Comparison of ENCODE assay signal across 8 cellular contexts in the genomic region with DNA sequence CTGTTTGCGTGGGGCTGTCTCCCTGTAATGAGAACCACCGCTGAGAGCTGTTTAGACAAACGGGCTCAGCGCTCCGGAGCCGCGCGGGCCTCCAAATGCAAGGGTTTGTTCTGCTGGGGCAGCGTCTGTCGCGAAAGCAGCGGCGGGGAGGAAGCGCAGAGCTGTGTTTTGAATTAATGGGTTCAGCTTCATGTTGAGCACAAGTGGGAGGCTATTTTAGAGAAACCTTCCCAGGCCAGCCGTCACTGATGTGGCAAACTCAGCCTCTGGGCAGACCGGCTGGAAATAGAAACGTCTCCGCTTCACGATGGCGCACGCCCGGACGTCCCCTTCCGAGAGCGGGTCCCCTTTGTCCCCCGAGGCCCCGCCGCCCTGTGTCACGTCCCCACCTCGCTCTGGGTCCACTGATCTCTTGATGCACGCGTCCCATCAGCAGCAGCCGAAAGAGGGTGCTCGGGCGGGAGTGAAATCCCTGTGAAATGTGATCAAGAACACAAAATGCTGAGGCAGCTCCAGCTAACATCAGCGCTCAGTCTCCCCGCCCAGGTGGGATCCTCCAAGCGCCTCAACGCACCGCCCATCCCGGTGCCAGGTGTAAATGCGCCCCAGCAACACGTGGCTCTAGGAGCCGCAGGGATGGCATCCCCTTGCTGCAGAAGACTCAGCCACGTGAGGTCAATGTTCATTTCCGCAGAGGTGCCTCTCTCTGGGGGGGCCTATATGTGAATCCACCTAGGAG. TPM values are rescaled to one million over a fixed set of nuclear protein-coding genes. Genes with fewer than 3 reads are reported as not detected.
DNase-seq lines count a peak whose midpoint lies in the region; ATAC-seq, FAIRE-seq and TF ChIP-seq lines count a peak whose summit lies in the region.

No MANE protein-coding gene starts in this region.

- WGBS in H1 (ENCODE audit: extremely low coverage in 1 of 2, insufficient coverage in 1 of 2, insufficient read length in 1 of 2, insufficient replicate concordance in 2 of 2, low coverage in 1 of 2, low lambda C conversion rate in 2 of 2, missing lambda C conversion rate in 1 of 2), 2 experiments: 2% methylated on average over 46 of the region's 46 CpGs; no CpG with 5 or more reads in 1 of the 2 experiments
- WGBS in testis, 2 donors: 1% methylated on average over 41 to 46 of the region's 46 CpGs

- peak overlapping the region; percentile 83 for H3K4ac ChIP-seq in H1 (replicated peaks; ENCODE audit: insufficient read length, low read depth, low read length)

- POLR2A ChIA-PET in H1 (lab: Charles Lee; ENCODE audit: partially characterized antibody): interaction anchor here (0.5 to 1.6 kb wide), 5 partner anchors 9 to 269 kb away, joined by 3 to 5 read pairs (median 3); no protein-coding TSS in a partner anchor

- H3K56ac ChIP-seq in H1 (replicated peaks; ENCODE audit: insufficient read length, low read depth, low read length): no peak overlapping the region

- H3K36me3 ChIP-seq in H1 (ENCODE audit: control insufficient read depth in 2 of 4, insufficient read depth in 4 of 4, low read length in 3 of 4) (no peaks in the 10 kb centered on the region), testis (ENCODE audit: low read depth, missing control alignments) (no peaks in the 10 kb centered on the region)

- FAIRE-seq in H1 (lab: Jason Lieb, UNC): no peak

- TF ChIP-seq CTCF in H1 (IDR thresholded peaks at IDR 0.05; ENCODE audit: control extremely low read depth in 1 of 3, insufficient read depth in 1 of 3, low read depth in 1 of 3, low read length in 3 of 3) (no peak), testis (IDR thresholded peaks at IDR 0.05) (no peak)

- no peak overlapping the region for H3K27ac ChIP-seq in H1 (ENCODE audit: low read depth, low read length)
- no peak overlapping the region for H3K27ac ChIP-seq in testis

- H3K9ac ChIP-seq in H1 (replicated peaks in 1 of 4; ENCODE audit: extremely low read depth in 1 of 4, low read depth in 3 of 4, low read length in 3 of 4): peak overlapping the region in 2 of 4 experiments; percentile 45 to 46; a peak in 4 of 7 replicates

- CTCF ChIA-PET in H1 (lab: Charles Lee; ENCODE audit: partially characterized antibody): interaction anchor here (1.0 to 1.6 kb wide), 6 partner anchors 58 to 269 kb away, joined by 3 to 5 read pairs (median 3); no protein-coding TSS in a partner anchor

- TF ChIP-seq EP300 in H1 (IDR thresholded peaks at IDR 0.05; ENCODE audit: borderline replicate concordance in 1 of 2, low read depth in 2 of 2, low read length in 2 of 2): no peak

- peak overlapping the region; percentile 5 for H4K91ac ChIP-seq in H1 (replicated peaks; ENCODE audit: insufficient read length, low read length)

- ATAC-seq in HG03135 (IDR thresholded peaks at IDR 0.05; ENCODE audit: unreplicated experiment) (no peak), GM21619 (IDR thresholded peaks at IDR 0.05; ENCODE audit: unreplicated experiment) (no peak)

- peak overlapping the region; percentile 75; the same call in 1 of the 2 replicates for H2BK12ac ChIP-seq in H1 (ENCODE audit: low read depth, low read length)

- intact Hi-C loops in testis (cut with DNase I; ENCODE audit: low total_unique reads): no loop called here

- no peaks in the 10 kb centered on the region for H4K20me1 ChIP-seq in H1 (replicated peaks in 1 of 2; ENCODE audit: control insufficient read depth in 1 of 2, insufficient read depth in 2 of 2, low read length in 2 of 2)

- no peak; a peak in 1 of 4 replicates for TF ChIP-seq RAD21 in H1 (IDR thresholded peaks at IDR 0.05 in 1 of 2, conservative IDR thresholded peaks at IDR 0.05 in 1 of 2; ENCODE audit: low read depth in 2 of 2, low read length in 2 of 2)

- H4K5ac ChIP-seq in H1 (ENCODE audit: insufficient read length, low read depth, low read length): no peak overlapping the region

- no peak overlapping the region for H2BK5ac ChIP-seq in H1 (ENCODE audit: low read depth, low read length)

- H3K9me3 ChIP-seq in H1 (ENCODE audit: insufficient read depth in 2 of 2, low read depth in 1 of 2, low read length in 1 of 2): no peaks in the 10 kb centered on the region
- no peaks in the 10 kb centered on the region for H3K9me3 ChIP-seq in testis

- H2BK15ac ChIP-seq in H1 (ENCODE audit: low read length): no peak overlapping the region

- DNase-seq in EH (ENCODE audit: low read depth) (peak; percentile 61), NCI-H345 (lab: John Stamatoyannopoulos, UW) (peak; percentile 67), H1 (ENCODE audit: low read depth in 1 of 2, low spot score in 2 of 2) (peak; percentile 36 to 82), medulla oblongata (ENCODE audit: extremely low spot score) (peak; percentile 47), testis (peak; percentile 58), SHP77 treated with DMSO at 0.1 percent for 48 hours (lab: John Stamatoyannopoulos, UW) (no peak)

- peak overlapping the region; percentile 72 to 91 for H3K4me2 ChIP-seq in H1 (ENCODE audit: insufficient read depth in 1 of 2, low read depth in 2 of 2, low read length in 2 of 2)

- no peak overlapping the region for H2BK20ac ChIP-seq in H1 (ENCODE audit: low read length)

- no peak overlapping the region for H2AK5ac ChIP-seq in H1 (ENCODE audit: low read depth, low read length)

- peak overlapping the region; percentile 44 for H2BK120ac ChIP-seq in H1 (replicated peaks; ENCODE audit: low read depth, low read length)

- peaks cover 6% of the 10 kb centered on the region; the same call in 1 of the 2 replicates for H3K23me2 ChIP-seq in H1 (ENCODE audit: low read depth, low read length)

- H3K4me1 ChIP-seq in H1 (replicated peaks in 1 of 4; ENCODE audit: control insufficient read depth in 3 of 4, insufficient read depth in 4 of 4, low read length in 3 of 4): peaks cover 0 to 7% (median 4%) of the 10 kb centered on the region in 4 experiments; a peak in 5 of 7 replicates
- no peaks in the 10 kb centered on the region for H3K4me1 ChIP-seq in testis

- H3K27me3 ChIP-seq in H1 (replicated peaks in 1 of 4; ENCODE audit: control insufficient read depth in 3 of 4, extremely low read depth in 1 of 4, insufficient read depth in 3 of 4, low read length in 3 of 4) (peaks cover 0 to 8% (median 6%) of the 10 kb centered on the region in 4 experiments; a peak in 3 of 7 replicates), testis (no peaks in the 10 kb centered on the region)

- no peaks in the 10 kb centered on the region for H3K79me2 ChIP-seq in H1 (ENCODE audit: control insufficient read depth in 1 of 2, insufficient read depth in 2 of 2, low read length in 2 of 2)

- peak overlapping the region; percentile 64 for H3K18ac ChIP-seq in H1 (ENCODE audit: extremely low read depth, low read length)

- H4K8ac ChIP-seq in H1 (ENCODE audit: extremely low read depth, insufficient read depth, low read length): peak overlapping the region; percentile 58; the same call in 1 of the 2 replicates

- no peaks in the 10 kb centered on the region for H3K79me1 ChIP-seq in H1 (ENCODE audit: low read depth, low read length)

- no peak; a peak in 2 of 3 replicates for TF ChIP-seq POLR2A in H1 (IDR thresholded peaks at IDR 0.05; ENCODE audit: control extremely low read depth in 1 of 2, low read depth in 2 of 2, low read length in 2 of 2)
- TF ChIP-seq POLR2A in testis (IDR thresholded peaks at IDR 0.05): no peak

- H3K14ac ChIP-seq in H1 (ENCODE audit: insufficient read length): no peak overlapping the region

- peak overlapping the region; percentile 63; the same call in 1 of the 2 replicates for H2AFZ ChIP-seq in H1 (ENCODE audit: low read length)

- H3K23ac ChIP-seq in H1 (ENCODE audit: insufficient read length): no peak overlapping the region

- peak overlapping the region; percentile 42 to 68 (median 60) for H3K4me3 ChIP-seq in H1 (ENCODE audit: extremely low read depth in 1 of 4, insufficient read depth in 2 of 4, low read depth in 3 of 4, low read length in 4 of 4)
- H3K4me3 ChIP-seq in testis: peak overlapping the region; percentile 36 to 49

TF ChIP-seq in H1, 55 proteins besides CTCF, POLR2A, EP300 and RAD21 (continues in another document):
- no peak for TF ChIP-seq SAP30 (IDR thresholded peaks at IDR 0.05; ENCODE audit: insufficient read depth, insufficient replicate concordance, low read length)
- TF ChIP-seq, protein P1, sequence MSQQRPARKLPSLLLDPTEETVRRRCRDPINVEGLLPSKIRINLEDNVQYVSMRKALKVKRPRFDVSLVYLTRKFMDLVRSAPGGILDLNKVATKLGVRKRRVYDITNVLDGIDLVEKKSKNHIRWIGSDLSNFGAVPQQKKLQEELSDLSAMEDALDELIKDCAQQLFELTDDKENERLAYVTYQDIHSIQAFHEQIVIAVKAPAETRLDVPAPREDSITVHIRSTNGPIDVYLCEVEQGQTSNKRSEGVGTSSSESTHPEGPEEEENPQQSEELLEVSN (IDR thresholded peaks at IDR 0.05): peak; percentile 96
- peak; percentile 66 for TF ChIP-seq KDM4A (IDR thresholded peaks at IDR 0.05; ENCODE audit: low read depth, low read length, severe bottlenecking)
- TF ChIP-seq HDAC6 (IDR thresholded peaks at IDR 0.05; ENCODE audit: low read depth, low read length): no peak
- TF ChIP-seq HDAC2 (IDR thresholded peaks at IDR 0.05; ENCODE audit: borderline replicate concordance in 1 of 2, low read depth in 2 of 2, low read length in 2 of 2): peak; percentile 16 to 64; a peak in 1 of 4 replicates
- TF ChIP-seq GABPA (IDR thresholded peaks at IDR 0.05; ENCODE audit: borderline replicate concordance, insufficient read depth, low read length): no peak
- no peak for TF ChIP-seq GTF2F1 (IDR thresholded peaks at IDR 0.05; ENCODE audit: borderline replicate concordance, low read depth, low read length)
- peak; percentile 59 for TF ChIP-seq TBP (IDR thresholded peaks at IDR 0.05; ENCODE audit: low read depth, low read length)
- TF ChIP-seq, protein P2, sequence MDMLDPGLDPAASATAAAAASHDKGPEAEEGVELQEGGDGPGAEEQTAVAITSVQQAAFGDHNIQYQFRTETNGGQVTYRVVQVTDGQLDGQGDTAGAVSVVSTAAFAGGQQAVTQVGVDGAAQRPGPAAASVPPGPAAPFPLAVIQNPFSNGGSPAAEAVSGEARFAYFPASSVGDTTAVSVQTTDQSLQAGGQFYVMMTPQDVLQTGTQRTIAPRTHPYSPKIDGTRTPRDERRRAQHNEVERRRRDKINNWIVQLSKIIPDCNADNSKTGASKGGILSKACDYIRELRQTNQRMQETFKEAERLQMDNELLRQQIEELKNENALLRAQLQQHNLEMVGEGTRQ (IDR thresholded peaks at IDR 0.05; ENCODE audit: low read length): peak; percentile 70

RNA-seq across cellular contexts. Expression of a gene that starts 44.9 kb away (rescaled TPM):
- 26.4 and 28.4 TPM in 2 replicates for total RNA-seq in H1 (2021; fragmentation: NEBNext Ultra II Directional; extraction: Animal tissue kit (Norgen Biotek cat#: 25700))
- 5.6 and 7.3 TPM in 2 replicates for polyA plus RNA-seq in H1 (2011; rRNA removed)
- 6.3 TPM for polyA plus RNA-seq in H1 (2011; cell fraction: cytosol; rRNA removed)
- polyA plus RNA-seq in H1 (2011; cell fraction: nucleus; rRNA removed): 9.8 TPM
- polyA plus RNA-seq in H1 (2012, experiment 1 of 2): 11.0 to 16.9 TPM (median 14.0 TPM) in 4 replicates
- 11.2 TPM for polyA plus RNA-seq in H1 (2012, experiment 2 of 2)
- 28.3 TPM for polyA plus RNA-seq in H1 (2013, experiment 1 of 2)
- 37.5 TPM for polyA plus RNA-seq in H1 (2013, experiment 2 of 2)
- 3.6 and 4.3 TPM in 2 replicates for polyA minus RNA-seq in H1 (2011; rRNA and poly(A)+ RNA removed)
- polyA minus RNA-seq in H1 (2011; cell fraction: cytosol; rRNA and poly(A)+ RNA removed): 3.5 TPM
- 5.9 TPM for polyA minus RNA-seq in H1 (2011; cell fraction: nucleus; rRNA and poly(A)+ RNA removed)
- 10 to 100 TPM; 49.7 to 59.6 TPM for total RNA-seq in testis
- polyA plus RNA-seq in testis (ENCODE audit: insufficient read depth, low read depth, low replicate concordance): 24.4 TPM
